Comparison of ENCODE assay signal across 38 cellular contexts in genomic region chr18:77340815-77341214, GRCh38.
"Had no signal": no experiment of that assay in that cellular context is flagged by ENCODE, and none has a peak within 500 bp of the region (broad histone marks: within the 10 kb centered on the region; RNA-seq: fewer than 3 reads in every experiment).

No MANE protein-coding gene starts in this region.

- DNase-seq: activated effector memory CD4-positive, alpha-beta T cell treated with anti-CD3 and anti-CD28 coated beads, Interleukin-2, amount 50 U/mL, for 16 hours; activated effector memory CD4-positive, alpha-beta T cell treated with Interleukin-2 at 50 U/mL for 16 hours; activated gamma-delta T cell; activated gamma-delta T cell treated with Interleukin-2 at 50 U/mL for 16 hours; activated naive CD4-positive, alpha-beta T cell; activated naive CD4-positive, alpha-beta T cell treated with anti-CD3 and anti-CD28 coated beads for 36 hours; activated naive CD4-positive, alpha-beta T cell treated with anti-CD3 and anti-CD28 coated beads, Interleukin-2, amount 10 ng/mL, durations not matched to agents 7 days and 5 days; activated naive CD4-positive, alpha-beta T cell treated with anti-CD3 and anti-CD28 coated beads, Interleukin-2, amount 50 U/mL, for 16 hours; activated naive CD4-positive, alpha-beta T cell treated with Interleukin-2 at 50 U/mL for 16 hours; activated naive CD8-positive, alpha-beta T cell treated with anti-CD3 and anti-CD28 coated beads, Interleukin-2, amount 10 ng/mL, durations not matched to agents 7 days and 5 days; activated T-cell treated with anti-CD3 and anti-CD28 coated beads, Interleukin-2, amount 50 U/mL, for 1 hour; activated T-cell treated with anti-CD3 and anti-CD28 coated beads, Interleukin-2, amount 50 U/mL, for 24 hours; activated T-cell treated with anti-CD3 and anti-CD28 coated beads, Interleukin-2, amount 50 U/mL, for 4 hours; activated T-cell treated with anti-CD3 and anti-CD28 coated beads, Interleukin-2, amount 50 U/mL, for 48 hours; activated T-cell treated with anti-CD3 and anti-CD28 coated beads, Interleukin-2, amount 50 U/mL, for 72 hours; adrenal gland; amniotic stem cell; amygdala; anterior cingulate cortex; aorta; body of pancreas; brain microvascular endothelial cell; caudate nucleus; central memory CD4-positive, alpha-beta T cell; cerebellar nuclear complex had no signal

- H3K4me3 ChIP-seq: adrenal gland, ascending aorta, body of pancreas, breast epithelium, cardiac muscle cell had no signal

- H3K4me1 Mint-ChIP-seq: activated naive CD4-positive, alpha-beta T cell treated with anti-CD3 and anti-CD28 coated beads, Interleukin-2, amount 10 ng/mL, durations not matched to agents 7 days and 5 days; activated naive CD4-positive, alpha-beta T cell treated with anti-CD3 and anti-CD28 coated beads, Interleukin-2, amount 50 U/mL, for 24 hours; activated naive CD8-positive, alpha-beta T cell treated with anti-CD3 and anti-CD28 coated beads, Interleukin-2, amount 10 ng/mL, durations not matched to agents 7 days and 5 days; activated T-helper 17 cell treated with anti-CD3 and anti-CD28 coated beads, Interleukin-2, amount 50 U/mL, for 72 hours had no signal

- ATAC-seq: activated naive CD4-positive, alpha-beta T cell treated with anti-CD3 and anti-CD28 coated beads, Interleukin-2, amount 50 U/mL, for 72 hours; activated T-cell treated with anti-CD3 and anti-CD28 coated beads, Interleukin-2, amount 50 U/mL, for 4 hours; activated T-cell treated with anti-CD3 and anti-CD28 coated beads, Interleukin-2, amount 50 U/mL, for 72 hours; activated T-helper 17 cell treated with anti-CD3 and anti-CD28 coated beads, Interleukin-2, amount 50 U/mL, for 72 hours; body of pancreas had no signal

- H3K4me3 Mint-ChIP-seq: activated naive CD4-positive, alpha-beta T cell treated with anti-CD3 and anti-CD28 coated beads for 36 hours; activated naive CD4-positive, alpha-beta T cell treated with anti-CD3 and anti-CD28 coated beads, Interleukin-2, amount 10 ng/mL, durations not matched to agents 7 days and 5 days; activated naive CD4-positive, alpha-beta T cell treated with anti-CD3 and anti-CD28 coated beads, Interleukin-2, amount 50 U/mL, for 24 hours; activated naive CD8-positive, alpha-beta T cell; activated naive CD8-positive, alpha-beta T cell treated with anti-CD3 and anti-CD28 coated beads, Interleukin-2, amount 10 ng/mL, durations not matched to agents 7 days and 5 days; activated T-cell treated with anti-CD3 and anti-CD28 coated beads, Interleukin-2, amount 50 U/mL, for 24 hours; activated T-cell treated with anti-CD3 and anti-CD28 coated beads, Interleukin-2, amount 50 U/mL, for 4 hours; activated T-cell treated with anti-CD3 and anti-CD28 coated beads, Interleukin-2, amount 50 U/mL, for 72 hours; activated T-helper 1 cell treated with anti-CD3 and anti-CD28 coated beads, Interleukin-12 subunit alpha, Interleukin-12 subunit beta, Interleukin-2, Interleukin-4 antibody, amounts not matched to agents 30 ng/mL and 10 ng/mL and 1 ng/mL, durations not matched to agents 14 hours and 24 hours and 36 hours; activated T-helper 17 cell treated with anti-CD3 and anti-CD28 coated beads, Interleukin-2, amount 50 U/mL, for 72 hours; brain; central memory CD8-positive, alpha-beta T cell had no signal

- H3K36me3 Mint-ChIP-seq: activated naive CD4-positive, alpha-beta T cell treated with anti-CD3 and anti-CD28 coated beads, Interleukin-2, amount 10 ng/mL, durations not matched to agents 7 days and 5 days; activated naive CD4-positive, alpha-beta T cell treated with anti-CD3 and anti-CD28 coated beads, Interleukin-2, amount 50 U/mL, for 24 hours; activated naive CD4-positive, alpha-beta T cell treated with anti-CD3 and anti-CD28 coated beads, Interleukin-2, amount 50 U/mL, for 72 hours; activated naive CD8-positive, alpha-beta T cell; activated naive CD8-positive, alpha-beta T cell treated with anti-CD3 and anti-CD28 coated beads, Interleukin-2, amount 10 ng/mL, durations not matched to agents 7 days and 5 days; brain had no signal

- H3K9me3 ChIP-seq: adrenal gland, ascending aorta, body of pancreas, breast epithelium had no signal

- H3K27ac ChIP-seq: adrenal gland, ascending aorta, body of pancreas, brain microvascular endothelial cell, breast epithelium, cardiac muscle cell had no signal

- H3K36me3 ChIP-seq: adrenal gland, ascending aorta, brain microvascular endothelial cell, breast epithelium, cardiac muscle cell had no signal

- FAIRE-seq: astrocyte, bronchial epithelial cell had no signal

- H3K9me3 Mint-ChIP-seq: activated naive CD4-positive, alpha-beta T cell treated with anti-CD3 and anti-CD28 coated beads for 36 hours; activated naive CD4-positive, alpha-beta T cell treated with anti-CD3 and anti-CD28 coated beads, Interleukin-2, amount 10 ng/mL, durations not matched to agents 7 days and 5 days; activated naive CD4-positive, alpha-beta T cell treated with anti-CD3 and anti-CD28 coated beads, Interleukin-2, amount 50 U/mL, for 24 hours; activated naive CD4-positive, alpha-beta T cell treated with anti-CD3 and anti-CD28 coated beads, Interleukin-2, amount 50 U/mL, for 72 hours; activated naive CD8-positive, alpha-beta T cell treated with anti-CD3 and anti-CD28 coated beads, Interleukin-2, amount 10 ng/mL, durations not matched to agents 7 days and 5 days; activated T-cell treated with anti-CD3 and anti-CD28 coated beads, Interleukin-2, amount 50 U/mL, for 24 hours; activated T-cell treated with anti-CD3 and anti-CD28 coated beads, Interleukin-2, amount 50 U/mL, for 4 hours; activated T-cell treated with anti-CD3 and anti-CD28 coated beads, Interleukin-2, amount 50 U/mL, for 72 hours; activated T-helper 1 cell treated with anti-CD3 and anti-CD28 coated beads, Interleukin-12 subunit alpha, Interleukin-12 subunit beta, Interleukin-2, Interleukin-4 antibody, amounts not matched to agents 30 ng/mL and 10 ng/mL and 1 ng/mL, durations not matched to agents 14 hours and 24 hours and 36 hours; activated T-helper 17 cell treated with anti-CD3 and anti-CD28 coated beads, Interleukin-2, amount 50 U/mL, for 72 hours; activated T-helper 2 cell treated with anti-CD3 and anti-CD28 coated beads, Interferon-gamma antibody, Interleukin-2, Interleukin-4, amounts not matched to agents 10 μg/mL and 5 μg/mL and 100 μg/mL, durations not matched to agents 14 hours and 24 hours and 36 hours; central memory CD8-positive, alpha-beta T cell had no signal

- H3K27me3 ChIP-seq: adrenal gland, ascending aorta, body of pancreas, brain microvascular endothelial cell, breast epithelium, cardiac muscle cell had no signal

- H3K27ac Mint-ChIP-seq: activated naive CD4-positive, alpha-beta T cell treated with anti-CD3 and anti-CD28 coated beads for 36 hours; activated naive CD4-positive, alpha-beta T cell treated with anti-CD3 and anti-CD28 coated beads, Interleukin-2, amount 10 ng/mL, durations not matched to agents 7 days and 5 days; activated naive CD4-positive, alpha-beta T cell treated with anti-CD3 and anti-CD28 coated beads, Interleukin-2, amount 50 U/mL, for 24 hours; activated naive CD4-positive, alpha-beta T cell treated with anti-CD3 and anti-CD28 coated beads, Interleukin-2, amount 50 U/mL, for 72 hours; activated naive CD8-positive, alpha-beta T cell; activated naive CD8-positive, alpha-beta T cell treated with anti-CD3 and anti-CD28 coated beads, Interleukin-2, amount 10 ng/mL, durations not matched to agents 7 days and 5 days; activated T-cell treated with anti-CD3 and anti-CD28 coated beads, Interleukin-2, amount 50 U/mL, for 24 hours; activated T-cell treated with anti-CD3 and anti-CD28 coated beads, Interleukin-2, amount 50 U/mL, for 72 hours; activated T-helper 1 cell treated with anti-CD3 and anti-CD28 coated beads, Interleukin-12 subunit alpha, Interleukin-12 subunit beta, Interleukin-2, Interleukin-4 antibody, amounts not matched to agents 30 ng/mL and 10 ng/mL and 1 ng/mL, durations not matched to agents 14 hours and 24 hours and 36 hours; activated T-helper 17 cell treated with anti-CD3 and anti-CD28 coated beads, Interleukin-2, amount 50 U/mL, for 72 hours; activated T-helper 2 cell treated with anti-CD3 and anti-CD28 coated beads, Interferon-gamma antibody, Interleukin-2, Interleukin-4, amounts not matched to agents 10 μg/mL and 5 μg/mL and 100 μg/mL, durations not matched to agents 14 hours and 24 hours and 36 hours; brain had no signal

- H3K4me1 ChIP-seq: adrenal gland, ascending aorta, body of pancreas, breast epithelium had no signal
